Comparison of ENCODE assay signal across 8 cellular contexts in the genomic region with DNA sequence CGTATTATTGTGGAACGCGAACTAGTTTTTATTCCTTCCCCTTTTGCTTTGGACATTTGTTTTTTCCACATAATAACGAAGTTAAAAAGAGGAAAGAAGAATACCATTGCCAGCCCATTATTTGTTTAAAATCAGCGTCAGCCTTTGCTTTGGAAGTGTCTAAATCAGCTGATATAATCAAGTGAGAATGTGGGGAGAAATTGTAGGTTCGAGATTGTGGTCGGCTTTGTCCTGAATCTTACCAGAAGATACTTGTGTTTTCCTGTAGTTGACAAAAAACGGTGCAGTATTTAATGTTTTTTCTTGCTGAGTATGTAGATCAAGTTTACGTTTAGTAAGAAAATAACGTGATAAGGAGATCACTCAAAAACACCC. TPM values are rescaled to one million over a fixed set of nuclear protein-coding genes. Genes with fewer than 3 reads are reported as not detected.
DNase-seq lines count a peak whose midpoint lies in the region; ATAC-seq, FAIRE-seq and TF ChIP-seq lines count a peak whose summit lies in the region.

No MANE protein-coding gene starts in this region.

- H3K4me1 ChIP-seq in fibroblast of lung (ENCODE audit: control insufficient read depth, extremely low read depth, insufficient read depth, low read length), result no peaks in the 10 kb centered on the region

- no peaks in the 10 kb centered on the region for H3K27me3 ChIP-seq in fibroblast of lung (ENCODE audit: control insufficient read depth, insufficient read depth, low read length)

- peak; percentile 48 for DNase-seq in GM12865 (ENCODE audit: low read depth)
- DNase-seq in T-cell, result peak in 2 of 34 experiments; percentile 10
- DNase-seq in fibroblast of lung (ENCODE audit: low read depth in 2 of 2), result peak; percentile 38 to 49
- no peak for DNase-seq in osteocyte (ENCODE audit: extremely low spot score, unreplicated experiment)
- DNase-seq in HTR-8/SVneo (ENCODE audit: insufficient read length, low spot score), result no peak

- peak overlapping the region; percentile 80 for H3K9ac ChIP-seq in fibroblast of lung (ENCODE audit: insufficient read depth, low read length)

- H3K27ac Mint-ChIP-seq in T-cell (peak overlapping the region; percentile 91 to 94), osteocyte (ENCODE audit: unreplicated experiment) (peak overlapping the region; percentile 96)

- H3K4me3 ChIP-seq in GM12865 (ENCODE audit: low read depth, low read length) (peak overlapping the region; percentile 92), fibroblast of lung (replicated peaks in 1 of 4; ENCODE audit: control extremely low read depth in 1 of 4, insufficient read depth in 1 of 4, low read depth in 3 of 4, low read length in 4 of 4) (peak overlapping the region; percentile 51 to 89 (median 66))

- no peaks in the 10 kb centered on the region for H4K20me1 ChIP-seq in fibroblast of lung (ENCODE audit: control insufficient read depth, extremely low read depth, insufficient read depth, low read length)

- H3K4me1 Mint-ChIP-seq in T-cell, result peaks cover 28 to 40% (median 33%) of the 10 kb centered on the region in 3 donors
- H3K4me1 Mint-ChIP-seq in osteocyte (ENCODE audit: unreplicated experiment), result peaks cover 29% of the 10 kb centered on the region

- peaks cover 42% of the 10 kb centered on the region for H3K79me2 ChIP-seq in fibroblast of lung (ENCODE audit: control insufficient read depth, insufficient read depth, low read length)

- no peaks in the 10 kb centered on the region for H3K36me3 ChIP-seq in fibroblast of lung (ENCODE audit: control insufficient read depth, insufficient read depth, low read length)

- peak overlapping the region; percentile 94 for H3K4me2 ChIP-seq in fibroblast of lung (ENCODE audit: extremely low read depth, insufficient read depth, low read length)

- no peak for FAIRE-seq in HTR-8/SVneo (lab: Jason Lieb, UNC)

- TF ChIP-seq CTCF in 22Rv1 (IDR thresholded peaks at IDR 0.05), result no peak
- no peak for TF ChIP-seq CTCF in GM12865 (IDR thresholded peaks at IDR 0.05; ENCODE audit: insufficient read depth, low read depth, low read length, missing control alignments)
- TF ChIP-seq CTCF in fibroblast of lung (conservative IDR thresholded peaks at IDR 0.05 in 1 of 2, IDR thresholded peaks at IDR 0.05 in 1 of 2; ENCODE audit: low read depth in 1 of 2, low read length in 2 of 2), result no peak
- no peak for TF ChIP-seq CTCF in osteocyte (IDR thresholded peaks at IDR 0.05)

- H3K27me3 Mint-ChIP-seq in T-cell (no peaks in the 10 kb centered on the region), osteocyte (ENCODE audit: unreplicated experiment) (no peaks in the 10 kb centered on the region)

- no peaks in the 10 kb centered on the region for H3K9me3 ChIP-seq in fibroblast of lung (ENCODE audit: control insufficient read depth, insufficient read depth, low read depth, low read length)

- ATAC-seq in T-cell (replicated peaks in 1 of 4), result no peak
- ATAC-seq in HG03469 (IDR thresholded peaks at IDR 0.05; ENCODE audit: unreplicated experiment), result no peak
- ATAC-seq in HG03039 (IDR thresholded peaks at IDR 0.05; ENCODE audit: unreplicated experiment), result no peak

- peaks cover 11% of the 10 kb centered on the region for H3K36me3 Mint-ChIP-seq in T-cell
- H3K36me3 Mint-ChIP-seq in osteocyte (ENCODE audit: unreplicated experiment), result peaks cover 2% of the 10 kb centered on the region

- POLR2A ChIA-PET in T-cell (lab: Charles Lee), result interaction anchor here in 1 of 2 donors (0.6 to 1.9 kb wide), 5 partner anchors 57 to 499 kb away, joined by 3 to 6 read pairs (median 5); a partner anchor contains a TSS

- H3K9me3 Mint-ChIP-seq in T-cell, result no peaks in the 10 kb centered on the region
- no peaks in the 10 kb centered on the region for H3K9me3 Mint-ChIP-seq in osteocyte (ENCODE audit: unreplicated experiment)

- CTCF ChIA-PET in T-cell (lab: Charles Lee), result interaction anchor here in 1 of 2 donors (0.6 to 2.4 kb wide), 3 partner anchors 45 to 1473 kb away, joined by 3 to 9 read pairs (median 3); no protein-coding TSS in a partner anchor

- H3K27ac ChIP-seq in 22Rv1 (peak overlapping the region; percentile 100), fibroblast of lung (ENCODE audit: insufficient read depth, low read length) (peak overlapping the region; percentile 91)

- H2AFZ ChIP-seq in fibroblast of lung (ENCODE audit: low read length), result no peak overlapping the region

- H3K4me3 Mint-ChIP-seq in T-cell, result peak overlapping the region; percentile 88 to 98 (median 98)
- H3K4me3 Mint-ChIP-seq in osteocyte (ENCODE audit: unreplicated experiment), result peak overlapping the region; percentile 84

RNA-seq across cellular contexts. Expression of a gene that starts 0.9 kb away (rescaled TPM):
- 10 to 100 TPM; 30.1 to 51.2 (median 46.3) TPM for total RNA-seq in T-cell
- total RNA-seq in fibroblast of lung, result 36.2 and 37.5 TPM in 2 replicates
- 22.6 and 22.8 TPM in 2 replicates for polyA plus RNA-seq in fibroblast of lung
- polyA plus RNA-seq in fibroblast of lung (2012), result 12.0 and 13.0 TPM in 2 replicates
- 54.2 and 92.5 TPM in 2 replicates for polyA minus RNA-seq in fibroblast of lung (ENCODE audit: low replicate concordance)
- 22.1 and 26.8 TPM in 2 replicates for total RNA-seq in osteocyte

Comparison
In these comparisons a context has a peak if more than half of its experiments do, and no peak if none do; other contexts are left out.
1. DNase-seq: peak in GM12865 (single experiment) and fibroblast of lung (2 of 2); none in osteocyte (single experiment) and HTR-8/SVneo (single experiment).